In the genomic region with DNA sequence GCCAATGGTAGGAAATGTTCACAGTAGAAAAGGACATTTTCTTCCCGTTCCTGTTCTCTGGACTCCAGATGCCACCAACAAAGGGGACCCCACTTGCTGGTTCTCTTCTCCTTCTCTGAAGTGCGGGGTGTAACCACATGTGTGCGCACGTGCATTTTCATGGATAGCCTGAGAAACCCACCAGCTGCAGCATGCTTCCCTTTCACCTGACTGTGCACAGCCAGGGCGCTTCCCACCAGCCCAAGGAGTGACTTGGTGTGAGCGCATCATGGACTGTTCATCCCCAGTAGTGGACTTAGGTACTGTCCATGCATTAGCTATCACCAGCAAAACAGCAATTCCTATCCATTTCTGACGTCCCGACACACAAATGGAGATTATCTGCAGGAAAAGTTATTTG, we compare ENCODE assay signal across 20 cellular contexts. TPM values are rescaled to one million over a fixed set of nuclear protein-coding genes. Genes with fewer than 3 reads are reported as not detected.
DNase-seq lines count a peak whose midpoint lies in the region; ATAC-seq, FAIRE-seq and TF ChIP-seq lines count a peak whose summit lies in the region.
"Had no signal": no experiment of that assay in that cellular context is flagged by ENCODE, and none has a peak within 500 bp of the region (broad histone marks: within the 10 kb centered on the region; RNA-seq: fewer than 3 reads in every experiment).

No MANE protein-coding gene starts in this region.

- H3K23me2 ChIP-seq in H1 (ENCODE audit: low read depth, low read length): peaks cover 6% of the 10 kb centered on the region

- no peak overlapping the region for H3K23ac ChIP-seq in H1 (ENCODE audit: insufficient read length)

- no peak overlapping the region for H4K5ac ChIP-seq in H1 (ENCODE audit: insufficient read length, low read depth, low read length)

- H3K56ac ChIP-seq in H1 (replicated peaks; ENCODE audit: insufficient read length, low read depth, low read length): no peak overlapping the region

- H2BK12ac ChIP-seq in H1 (ENCODE audit: low read depth, low read length): no peak overlapping the region

- no peak overlapping the region for H2BK20ac ChIP-seq in H1 (ENCODE audit: low read length)

- H3K36me3 ChIP-seq in left ventricle myocardium inferior (peaks cover 6% of the 10 kb centered on the region), H1 (ENCODE audit: control insufficient read depth in 2 of 4, insufficient read depth in 4 of 4, low read length in 3 of 4) (no peaks in the 10 kb centered on the region; a peak in 1 of 8 replicates)
- H3K36me3 ChIP-seq: BLaER1 treated with 17β-estradiol and CSF1 and Interleukin-3, amounts not matched to agents 10 nM and 100 nM had no signal

- intact Hi-C loops in left ventricle myocardium superior (cut with micrococcal nuclease): no loop called here
- intact Hi-C loops in left ventricle myocardium inferior (cut with micrococcal nuclease): no loop called here
- intact Hi-C loops in posterior vena cava (cut with DNase I): no loop called here
- intact Hi-C loops in lower leg skin (cut with DNase I; ENCODE audit: low total_unique reads): no loop called here

- H3K27me3 ChIP-seq in left ventricle myocardium inferior (ENCODE audit: low read depth): no peaks in the 10 kb centered on the region
- no peaks in the 10 kb centered on the region for H3K27me3 ChIP-seq in H1 (replicated peaks in 1 of 4; ENCODE audit: control insufficient read depth in 3 of 4, extremely low read depth in 1 of 4, insufficient read depth in 3 of 4, low read length in 3 of 4)
- H3K27me3 ChIP-seq: BLaER1 treated with 17β-estradiol and CSF1 and Interleukin-3, amounts not matched to agents 10 nM and 100 nM had no signal

- DNase-seq in left ventricle myocardium superior (peak; percentile 11), left ventricle myocardium inferior (no peak), H1 (ENCODE audit: low read depth in 1 of 2, low spot score in 2 of 2) (no peak), posterior vena cava (ENCODE audit: low spot score) (peak; percentile 67), lower leg skin (ENCODE audit: low spot score in 2 of 2) (no peak), superior temporal gyrus (ENCODE audit: extremely low spot score) (no peak)
- DNase-seq: 8988T, DMS153, DMS79, GDM1, GM23248, HFFc6 had no signal

- no peaks in the 10 kb centered on the region for H3K9me3 ChIP-seq in left ventricle myocardium inferior (replicated peaks)
- H3K9me3 ChIP-seq in H1 (ENCODE audit: insufficient read depth in 2 of 2, low read depth in 1 of 2, low read length in 1 of 2): no peaks in the 10 kb centered on the region
- H3K9me3 ChIP-seq: BLaER1 treated with 17β-estradiol and CSF1 and Interleukin-3, amounts not matched to agents 10 nM and 100 nM had no signal

- no peak for TF ChIP-seq CTCF in left ventricle myocardium inferior (IDR thresholded peaks at IDR 0.05; ENCODE audit: borderline replicate concordance)
- TF ChIP-seq CTCF in H1 (IDR thresholded peaks at IDR 0.05; ENCODE audit: control extremely low read depth in 1 of 3, insufficient read depth in 1 of 3, low read depth in 1 of 3, low read length in 3 of 3): no peak
- no peak for TF ChIP-seq CTCF in lower leg skin (IDR thresholded peaks at IDR 0.05)

- no peak overlapping the region for H4K91ac ChIP-seq in H1 (replicated peaks; ENCODE audit: insufficient read length, low read length)

- no peak overlapping the region for H3K4me2 ChIP-seq in H1 (ENCODE audit: insufficient read depth in 1 of 2, low read depth in 2 of 2, low read length in 2 of 2)
- H3K4me2 ChIP-seq: BLaER1 treated with 17β-estradiol and CSF1 and Interleukin-3, amounts not matched to agents 10 nM and 100 nM had no signal

- no peak for TF ChIP-seq EP300 in H1 (IDR thresholded peaks at IDR 0.05; ENCODE audit: borderline replicate concordance in 1 of 2, low read depth in 2 of 2, low read length in 2 of 2)

- 86% methylated on average over 8 of the region's 8 CpGs; no CpG with 5 or more reads in 1 of the 2 experiments for WGBS in H1 (ENCODE audit: extremely low coverage in 1 of 2, insufficient coverage in 1 of 2, insufficient read length in 1 of 2, insufficient replicate concordance in 2 of 2, low coverage in 1 of 2, low lambda C conversion rate in 2 of 2, missing lambda C conversion rate in 1 of 2), 2 experiments
- WGBS in lower leg skin, 2 donors: 89 to 93% methylated on average over 8 of the region's 8 CpGs

- TF ChIP-seq RAD21 in H1 (IDR thresholded peaks at IDR 0.05 in 1 of 2, conservative IDR thresholded peaks at IDR 0.05 in 1 of 2; ENCODE audit: low read depth in 2 of 2, low read length in 2 of 2): no peak

- no peaks in the 10 kb centered on the region for H3K79me2 ChIP-seq in H1 (ENCODE audit: control insufficient read depth in 1 of 2, insufficient read depth in 2 of 2, low read length in 2 of 2)

- H4K20me1 ChIP-seq in H1 (replicated peaks in 1 of 2; ENCODE audit: control insufficient read depth in 1 of 2, insufficient read depth in 2 of 2, low read length in 2 of 2): peaks cover 0 to 2% of the 10 kb centered on the region in 2 experiments

- POLR2A ChIA-PET in H1 (lab: Charles Lee; ENCODE audit: partially characterized antibody): no interaction called here

- H4K8ac ChIP-seq in H1 (ENCODE audit: extremely low read depth, insufficient read depth, low read length): no peak overlapping the region

- H2BK120ac ChIP-seq in H1 (replicated peaks; ENCODE audit: low read depth, low read length): no peak overlapping the region

- FAIRE-seq in H1 (lab: Jason Lieb, UNC): no peak
- FAIRE-seq: GM12892, GM18507, H54, HepG2 had no signal

- H3K4me3 ChIP-seq in left ventricle myocardium inferior (no peak overlapping the region), H1 (ENCODE audit: extremely low read depth in 1 of 4, insufficient read depth in 2 of 4, low read depth in 3 of 4, low read length in 4 of 4) (no peak overlapping the region), lower leg skin (ENCODE audit: low read depth, poor library complexity, severe bottlenecking) (no peak overlapping the region)
- H3K4me3 ChIP-seq: BLaER1 treated with 17β-estradiol and CSF1 and Interleukin-3, amounts not matched to agents 10 nM and 100 nM; GM23248 had no signal

- no peak overlapping the region for H3K9ac ChIP-seq in H1 (replicated peaks in 1 of 4; ENCODE audit: extremely low read depth in 1 of 4, low read depth in 3 of 4, low read length in 3 of 4)
- H3K9ac ChIP-seq: BLaER1 treated with 17β-estradiol and CSF1 and Interleukin-3, amounts not matched to agents 10 nM and 100 nM; GM23248 had no signal

- H2AFZ ChIP-seq in H1 (ENCODE audit: low read length): no peak overlapping the region
- H2AFZ ChIP-seq: GM23248 had no signal

- no peaks in the 10 kb centered on the region for H3K79me1 ChIP-seq in H1 (ENCODE audit: low read depth, low read length)

- H3K18ac ChIP-seq in H1 (ENCODE audit: extremely low read depth, low read length): no peak overlapping the region

- ATAC-seq in left ventricle myocardium superior (no peak), HG02763 (IDR thresholded peaks at IDR 0.05; ENCODE audit: unreplicated experiment) (no peak)
- ATAC-seq: HCT116 had no signal

- TF ChIP-seq POLR2A in H1 (IDR thresholded peaks at IDR 0.05; ENCODE audit: control extremely low read depth in 1 of 2, low read depth in 2 of 2, low read length in 2 of 2): no peak
- TF ChIP-seq POLR2A in lower leg skin (IDR thresholded peaks at IDR 0.05): no peak

- H3K27ac ChIP-seq in left ventricle myocardium inferior (replicated peaks) (no peak overlapping the region), H1 (ENCODE audit: low read depth, low read length) (no peak overlapping the region)
- H3K27ac ChIP-seq: BLaER1 treated with 17β-estradiol and CSF1 and Interleukin-3, amounts not matched to agents 10 nM and 100 nM; GM23248 had no signal

- H3K14ac ChIP-seq in H1 (ENCODE audit: insufficient read length): no peak overlapping the region

- no peak overlapping the region for H3K4ac ChIP-seq in H1 (replicated peaks; ENCODE audit: insufficient read length, low read depth, low read length)

- H2BK15ac ChIP-seq in H1 (ENCODE audit: low read length): 0 out of 2 replicates have a peak overlapping the region, but pooled peaks have one; percentile 46

- H2BK5ac ChIP-seq in H1 (ENCODE audit: low read depth, low read length): no peak overlapping the region

- H2AK5ac ChIP-seq in H1 (ENCODE audit: low read depth, low read length): no peak overlapping the region

- CTCF ChIA-PET in H1 (lab: Charles Lee; ENCODE audit: partially characterized antibody): interaction anchor here (0.6 to 0.7 kb wide), 2 partner anchors 14 to 258 kb away, joined by 3 to 4 read pairs; no protein-coding TSS in a partner anchor

- H3K4me1 ChIP-seq in left ventricle myocardium inferior: peaks cover 4% of the 10 kb centered on the region
- peaks cover 0 to 4% (median under 1%) of the 10 kb centered on the region in 4 experiments; a peak in 3 of 7 replicates for H3K4me1 ChIP-seq in H1 (replicated peaks in 1 of 4; ENCODE audit: control insufficient read depth in 3 of 4, insufficient read depth in 4 of 4, low read length in 3 of 4)

TF ChIP-seq in H1, 55 proteins besides CTCF, POLR2A, EP300 and RAD21 (continues in another document):
- TF ChIP-seq ZNF274 (IDR thresholded peaks at IDR 0.05; ENCODE audit: borderline replicate concordance, extremely low read depth, low read length): no peak
- no peak for TF ChIP-seq RBBP5 (IDR thresholded peaks at IDR 0.05; ENCODE audit: borderline replicate concordance, low read depth, low read length)
- TF ChIP-seq ASH2L (IDR thresholded peaks at IDR 0.05; ENCODE audit: low read length): no peak
- TF ChIP-seq CBX8 (IDR thresholded peaks at IDR 0.05; ENCODE audit: borderline replicate concordance, low read depth, low read length): no peak
- TF ChIP-seq CEBPB (IDR thresholded peaks at IDR 0.05; ENCODE audit: low read depth, low read length): no peak
- no peak for TF ChIP-seq GTF2F1 (IDR thresholded peaks at IDR 0.05; ENCODE audit: borderline replicate concordance, low read depth, low read length)
- no peak for TF ChIP-seq TCF12 (IDR thresholded peaks at IDR 0.05; ENCODE audit: low read depth, low read length)
- TF ChIP-seq KDM4A (IDR thresholded peaks at IDR 0.05; ENCODE audit: low read depth, low read length, severe bottlenecking): no peak
- TF ChIP-seq RFX5 (IDR thresholded peaks at IDR 0.05; ENCODE audit: borderline replicate concordance, low read depth, low read length): no peak

RNA-seq across cellular contexts. Expression of gene DPYSL4, which starts 29.6 kb away (rescaled TPM):
- total RNA-seq in left ventricle myocardium superior: 45.2 TPM
- 42.8 TPM for total RNA-seq in left ventricle myocardium inferior
- 15.2 and 16.4 TPM in 2 replicates for total RNA-seq in H1 (2021; fragmentation: NEBNext Ultra II Directional; extraction: Animal tissue kit (Norgen Biotek cat#: 25700))
- polyA plus RNA-seq in H1 (2011; rRNA removed): 12.9 and 21.6 TPM in 2 replicates
- 12.2 TPM for polyA plus RNA-seq in H1 (2011; cell fraction: cytosol; rRNA removed)
- 51.0 TPM for polyA plus RNA-seq in H1 (2011; cell fraction: nucleus; rRNA removed)
- 17.8 to 24.2 TPM (median 20.8 TPM) in 4 replicates for polyA plus RNA-seq in H1 (2012, experiment 1 of 2)
- polyA plus RNA-seq in H1 (2012, experiment 2 of 2): 13.3 TPM
- 15.1 TPM for polyA plus RNA-seq in H1 (2013, experiment 1 of 2)
- polyA plus RNA-seq in H1 (2013, experiment 2 of 2): 13.3 TPM
- polyA minus RNA-seq in H1 (2011; rRNA and poly(A)+ RNA removed): 7.1 and 10.2 TPM in 2 replicates
- 7.7 TPM for polyA minus RNA-seq in H1 (2011; cell fraction: cytosol; rRNA and poly(A)+ RNA removed)
- 9.5 TPM for polyA minus RNA-seq in H1 (2011; cell fraction: nucleus; rRNA and poly(A)+ RNA removed)
- total RNA-seq in posterior vena cava: 1 to 10 TPM; 1.4 to 2.1 TPM
- total RNA-seq in lower leg skin: 1 to 10 TPM in 2 of 4 donors, not detected in 2; 1.1 to 1.3 TPM
- polyA plus RNA-seq: IgD-negative memory B cell had no signal

Comparison
In these comparisons a context has a peak if more than half of its experiments do, and no peak if none do; other contexts are left out.
1. DNase-seq: peak in left ventricle myocardium superior (single experiment) and posterior vena cava (single experiment); none in left ventricle myocardium inferior (single experiment), H1 (0 of 2), lower leg skin (0 of 2) and superior temporal gyrus (single experiment).